16 cellular contexts compared by ENCODE assay signal in the genomic region with DNA sequence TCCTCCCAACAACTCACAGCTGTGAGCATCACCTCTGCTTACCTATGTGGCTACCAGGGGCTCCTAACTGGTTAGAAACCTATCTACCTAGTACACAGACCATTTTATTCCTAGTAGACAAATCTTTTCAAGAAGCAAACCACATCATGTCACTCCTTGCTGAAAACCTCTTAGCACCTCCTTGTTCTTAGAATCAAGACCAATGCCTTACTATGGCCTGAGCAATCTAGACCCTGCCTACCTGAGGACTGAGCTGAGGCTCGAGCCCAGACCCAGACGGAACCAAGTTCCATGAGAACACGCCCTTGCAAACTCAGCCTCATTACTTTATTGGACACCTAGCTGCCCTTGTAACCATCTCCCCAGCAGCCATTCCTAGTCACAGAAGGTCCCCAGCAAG. TPM values are rescaled to one million over a fixed set of nuclear protein-coding genes. Genes with fewer than 3 reads are reported as not detected.
DNase-seq lines count a peak whose midpoint lies in the region; ATAC-seq, FAIRE-seq and TF ChIP-seq lines count a peak whose summit lies in the region.
"Had no signal": no experiment of that assay in that cellular context is flagged by ENCODE, and none has a peak within 500 bp of the region (broad histone marks: within the 10 kb centered on the region; RNA-seq: fewer than 3 reads in every experiment).

No MANE protein-coding gene starts in this region.

- H3K4me1 ChIP-seq in HCT116 (ENCODE audit: control insufficient read depth in 1 of 2, insufficient read depth in 2 of 2, low read length in 2 of 2) (peaks cover 12 to 35% of the 10 kb centered on the region in 2 experiments), astrocyte (ENCODE audit: insufficient read depth, low read length) (peaks cover 46% of the 10 kb centered on the region), lower lobe of right lung (peaks cover 92% of the 10 kb centered on the region)

- peak overlapping the region; percentile 91 for H3K27ac Mint-ChIP-seq in astrocyte (ENCODE audit: unreplicated experiment)
- peak overlapping the region; percentile 38 for H3K27ac Mint-ChIP-seq in stimulated activated effector memory CD8-positive, alpha-beta T cell treated with anti-CD3 and anti-CD28 coated beads, Interleukin-12 subunit alpha, Interleukin-12 subunit beta, amount 100 ng/mL, for 72 hours
- H3K27ac Mint-ChIP-seq in activated naive CD4-positive, alpha-beta T cell treated with anti-CD3 and anti-CD28 coated beads, Interleukin-2, amount 50 U/mL, for 72 hours, result no peak overlapping the region
- H3K27ac Mint-ChIP-seq: B cell had no signal

- H3K4me3 Mint-ChIP-seq in astrocyte (ENCODE audit: unreplicated experiment), result no peak overlapping the region
- H3K4me3 Mint-ChIP-seq in stimulated activated effector memory CD8-positive, alpha-beta T cell treated with anti-CD3 and anti-CD28 coated beads, Interleukin-12 subunit alpha, Interleukin-12 subunit beta, amount 100 ng/mL, for 72 hours, result peak overlapping the region; percentile 57
- H3K4me3 Mint-ChIP-seq: B cell, IgD-negative memory B cell had no signal

- H4K20me1 ChIP-seq in HCT116 (ENCODE audit: insufficient read depth), result no peaks in the 10 kb centered on the region
- H4K20me1 ChIP-seq in astrocyte (ENCODE audit: insufficient read depth, low read length), result no peaks in the 10 kb centered on the region

- H3K27me3 Mint-ChIP-seq in astrocyte (ENCODE audit: low read depth, unreplicated experiment), result peaks cover 7% of the 10 kb centered on the region

- H3K9me3 ChIP-seq in HCT116 (ENCODE audit: control insufficient read depth in 1 of 2, insufficient read depth in 1 of 2, low read depth in 1 of 2, low read length in 2 of 2), result no peaks in the 10 kb centered on the region
- no peaks in the 10 kb centered on the region for H3K9me3 ChIP-seq in astrocyte (ENCODE audit: insufficient read depth, low read depth, low read length)
- H3K9me3 ChIP-seq in lower lobe of right lung, result no peaks in the 10 kb centered on the region

- no peak for TF ChIP-seq POLR2A in HCT116 (IDR thresholded peaks at IDR 0.05; ENCODE audit: borderline replicate concordance, extremely low read depth, insufficient read depth, insufficient read length)

- FAIRE-seq in astrocyte (lab: Jason Lieb, UNC), result no peak

- CTCF ChIA-PET in HCT116 (lab: Charles Lee), result interaction anchor here (0.7 kb wide), 1 partner anchor 188 kb away, joined by 3 read pairs; no protein-coding TSS in a partner anchor

- RAD21 ChIA-PET in HCT116 (lab: Charles Lee; ENCODE audit: low non-redundant PET in 1 of 2, low total read pairs in 2 of 2, uncharacterized antibody in 2 of 2, unreplicated experiment in 2 of 2), result no interaction called here

- no peaks in the 10 kb centered on the region for H3K36me3 Mint-ChIP-seq in astrocyte (ENCODE audit: low read depth, unreplicated experiment)
- no peaks in the 10 kb centered on the region for H3K36me3 Mint-ChIP-seq in stimulated activated effector memory CD8-positive, alpha-beta T cell treated with anti-CD3 and anti-CD28 coated beads, Interleukin-12 subunit alpha, Interleukin-12 subunit beta, amount 100 ng/mL, for 72 hours
- H3K36me3 Mint-ChIP-seq in activated naive CD4-positive, alpha-beta T cell treated with anti-CD3 and anti-CD28 coated beads, Interleukin-2, amount 50 U/mL, for 72 hours, result no peaks in the 10 kb centered on the region

- H3K27ac ChIP-seq in HCT116 (ENCODE audit: low read depth, low read length) (no peak overlapping the region), astrocyte (ENCODE audit: low read depth, low read length) (peak overlapping the region; percentile 92), lower lobe of right lung (peak overlapping the region; percentile 85)
- H3K27ac ChIP-seq: epithelial cell of prostate had no signal

- POLR2A ChIA-PET in HCT116 (lab: Charles Lee), result no interaction called here

- peak overlapping the region; percentile 44 for H3K4me2 ChIP-seq in HCT116 (ENCODE audit: low read length)
- peak overlapping the region; percentile 84 for H3K4me2 ChIP-seq in astrocyte (ENCODE audit: low read length)

- no peak overlapping the region for H2AFZ ChIP-seq in HCT116 (ENCODE audit: low read depth, low read length, poor library complexity, severe bottlenecking)
- H2AFZ ChIP-seq in astrocyte (ENCODE audit: low read depth, low read length), result no peak overlapping the region

- H3K9me3 Mint-ChIP-seq in astrocyte (ENCODE audit: unreplicated experiment), result no peaks in the 10 kb centered on the region
- H3K9me3 Mint-ChIP-seq in stimulated activated effector memory CD8-positive, alpha-beta T cell treated with anti-CD3 and anti-CD28 coated beads, Interleukin-12 subunit alpha, Interleukin-12 subunit beta, amount 100 ng/mL, for 72 hours, result no peaks in the 10 kb centered on the region
- no peaks in the 10 kb centered on the region for H3K9me3 Mint-ChIP-seq in activated naive CD4-positive, alpha-beta T cell treated with anti-CD3 and anti-CD28 coated beads, Interleukin-2, amount 50 U/mL, for 72 hours

- no peaks in the 10 kb centered on the region for H3K9me2 ChIP-seq in HCT116 (ENCODE audit: insufficient read depth)

- no peaks in the 10 kb centered on the region for H3K36me3 ChIP-seq in HCT116 (ENCODE audit: control insufficient read depth in 1 of 2, insufficient read depth in 2 of 2, low read length in 2 of 2)
- H3K36me3 ChIP-seq in astrocyte (ENCODE audit: insufficient read depth, low read length), result no peaks in the 10 kb centered on the region
- H3K36me3 ChIP-seq in lower lobe of right lung, result no peaks in the 10 kb centered on the region

- TF ChIP-seq RAD21 in HCT116 (IDR thresholded peaks at IDR 0.05; ENCODE audit: low read depth), result no peak

- H3K27me3 ChIP-seq in HCT116 (ENCODE audit: insufficient read depth, low read length) (peaks cover 9% of the 10 kb centered on the region; the same call in 1 of the 2 replicates), astrocyte (ENCODE audit: insufficient read depth, low read length) (no peaks in the 10 kb centered on the region), lower lobe of right lung (ENCODE audit: low read depth) (no peaks in the 10 kb centered on the region)

- ATAC-seq in HCT116 (no peak), lower lobe of right lung (no peak)
- ATAC-seq in stimulated activated effector memory CD8-positive, alpha-beta T cell treated with anti-CD3 and anti-CD28 coated beads, Interleukin-12 subunit alpha, Interleukin-12 subunit beta, amount 100 ng/mL, for 72 hours, result peak; percentile 43
- no peak for ATAC-seq in activated naive CD4-positive, alpha-beta T cell treated with anti-CD3 and anti-CD28 coated beads, Interleukin-2, amount 50 U/mL, for 72 hours

- intact Hi-C loops in HCT116 (cut with micrococcal nuclease) (no loop called here), lower lobe of right lung (cut with DNase I) (no loop called here)

- no peak for DNase-seq in HCT116 (ENCODE audit: low read depth, low spot score)
- no peak for DNase-seq in astrocyte (ENCODE audit: low read depth)
- no peak for DNase-seq in lower lobe of right lung
- DNase-seq in stimulated activated effector memory CD8-positive, alpha-beta T cell treated with anti-CD3 and anti-CD28 coated beads, Interleukin-12 subunit alpha, Interleukin-12 subunit beta, amount 100 ng/mL, for 72 hours (ENCODE audit: low spot score in 2 of 2), result no peak
- DNase-seq in stimulated activated CD4-positive, alpha-beta T cell treated with anti-CD3 and anti-CD28 coated beads, Interleukin-15, amount 100 ng/mL, for 24 hours, result no peak
- no peak for DNase-seq in putamen (ENCODE audit: low spot score)
- DNase-seq in D341Med (ENCODE audit: low spot score), result no peak
- no peak for DNase-seq in activated naive CD4-positive, alpha-beta T cell treated with anti-CD3 and anti-CD28 coated beads, Interleukin-2, amount 50 U/mL, for 72 hours (ENCODE audit: low spot score in 2 of 2)
- DNase-seq: activated naive CD4-positive, alpha-beta T cell treated with anti-CD3 and anti-CD28 coated beads, Interleukin-2, amount 50 U/mL, for 16 hours; cerebellar nuclear complex; H7; NCI-H2171 had no signal

- TF ChIP-seq CTCF in HCT116 (IDR thresholded peaks at IDR 0.05 in 2 of 3, conservative IDR thresholded peaks at IDR 0.05 in 1 of 3; ENCODE audit: borderline replicate concordance in 1 of 3, insufficient read depth in 1 of 3, low read depth in 2 of 3, low read length in 2 of 3) (no peak), astrocyte (IDR thresholded peaks at IDR 0.05; ENCODE audit: insufficient read depth, low read depth, low read length) (no peak), lower lobe of right lung (IDR thresholded peaks at IDR 0.05) (no peak)

- H3K79me2 ChIP-seq in HCT116 (ENCODE audit: insufficient read depth, low read length) (no peaks in the 10 kb centered on the region), astrocyte (ENCODE audit: insufficient read depth, low read length) (no peaks in the 10 kb centered on the region)

- H3K4me3 ChIP-seq in HCT116 (replicated peaks in 1 of 2; ENCODE audit: low read depth in 1 of 2, low read length in 2 of 2) (no peak overlapping the region), astrocyte (ENCODE audit: insufficient read depth, low read depth, low read length) (peak overlapping the region; percentile 32), lower lobe of right lung (no peak overlapping the region)

- BruUV-seq in HCT116 (replicated peaks; lab: Mats Ljungman, UMichigan), result no TSS peak

- H3K4me1 Mint-ChIP-seq in astrocyte (ENCODE audit: low read depth, unreplicated experiment), result peaks cover 40% of the 10 kb centered on the region
- peaks cover 51% of the 10 kb centered on the region for H3K4me1 Mint-ChIP-seq in stimulated activated effector memory CD8-positive, alpha-beta T cell treated with anti-CD3 and anti-CD28 coated beads, Interleukin-12 subunit alpha, Interleukin-12 subunit beta, amount 100 ng/mL, for 72 hours
- H3K4me1 Mint-ChIP-seq: B cell, IgD-negative memory B cell had no signal

- H3K9ac ChIP-seq in HCT116 (ENCODE audit: low read length), result no peak overlapping the region
- H3K9ac ChIP-seq in astrocyte (ENCODE audit: low read length), result peak overlapping the region; percentile 36

TF ChIP-seq in HCT116, 20 proteins besides CTCF, POLR2A, EP300 and RAD21 (continues in another document):
- TF ChIP-seq JUND (IDR thresholded peaks at IDR 0.05), result no peak
- TF ChIP-seq ZNF274 (IDR thresholded peaks at IDR 0.05; ENCODE audit: low read depth, low read length), result no peak
- TF ChIP-seq TCF7L2 (IDR thresholded peaks at IDR 0.05; ENCODE audit: borderline replicate concordance, extremely low read depth, insufficient read depth, insufficient read length), result no peak
- TF ChIP-seq EZH2 (IDR thresholded peaks at IDR 0.05), result no peak

RNA-seq across cellular contexts. Expression of a gene that starts 32.6 kb away (rescaled TPM):
- total RNA-seq in HCT116 (2021; ENCODE audit: unreplicated experiment) (0.15 TPM), astrocyte (0.57 and 2.2 TPM in 2 replicates), lower lobe of right lung (25.6 TPM)
- not detected in 2 replicates for polyA plus RNA-seq in HCT116 (2012)
- total RNA-seq in activated naive CD4-positive, alpha-beta T cell treated with anti-CD3 and anti-CD28 coated beads, Interleukin-2, amount 50 U/mL, for 72 hours, result not detected
- total RNA-seq: SK-MEL-5 had no signal

Comparison
In these comparisons a context has a peak if more than half of its experiments do, and no peak if none do; other contexts are left out.
1. H3K27ac Mint-ChIP-seq: peak in astrocyte (single experiment) and stimulated activated effector memory CD8-positive, alpha-beta T cell treated with anti-CD3 and anti-CD28 coated beads, Interleukin-12 subunit alpha, Interleukin-12 subunit beta, amount 100 ng/mL, for 72 hours (single experiment); none in activated naive CD4-positive, alpha-beta T cell treated with anti-CD3 and anti-CD28 coated beads, Interleukin-2, amount 50 U/mL, for 72 hours (0 of 2).